Comparison of ENCODE assay signal across 11 cellular contexts in genomic region chr17:78921437-78921971, GRCh38. TPM values are rescaled to one million over a fixed set of nuclear protein-coding genes. Genes with fewer than 3 reads are reported as not detected.
A peak's percentile ranks its signal among the peaks of the same experiment; 100 is the strongest.
DNase-seq lines count a peak whose midpoint lies in the region; ATAC-seq and TF ChIP-seq lines count a peak whose summit lies in the region.
"Had no signal": no experiment of that assay in that cellular context is flagged by ENCODE, and none has a peak within 500 bp of the region (broad histone marks: within the 10 kb centered on the region; RNA-seq: fewer than 3 reads in every experiment).

No MANE protein-coding gene starts in this region.

- no peaks in the 10 kb centered on the region for H3K9me2 ChIP-seq in GM23248 (ENCODE audit: insufficient read depth)

- H3K9ac ChIP-seq in GM23248, result peak overlapping the region; percentile 62

- H3F3A ChIP-seq in GM23248 (ENCODE audit: insufficient read depth), result peaks cover 34% of the 10 kb centered on the region

- no peak overlapping the region for H3K27ac Mint-ChIP-seq in stimulated activated memory B cell treated with anti-CD40 and anti-IgM and Interleukin-4, amounts not matched to agents 10 μg/mL and 1 μg/mL and 100 μg/mL, for 72 hours
- H3K27ac Mint-ChIP-seq: activated naive CD4-positive, alpha-beta T cell treated with anti-CD3 and anti-CD28 coated beads, Interleukin-2, amount 50 U/mL, for 24 hours had no signal

- H3K4me1 ChIP-seq in GM23248 (ENCODE audit: insufficient read depth), result peaks cover 46% of the 10 kb centered on the region

- 6 to 11% methylated on average over 8 of the region's 8 CpGs for WGBS in GM23248 (ENCODE audit: low coverage in 1 of 2, low lambda C conversion rate in 2 of 2, missing lambda C conversion rate in 2 of 2), 2 experiments

- peaks cover 20% of the 10 kb centered on the region for H3K27me3 Mint-ChIP-seq in stimulated activated memory B cell treated with anti-CD40 and anti-IgM and Interleukin-4, amounts not matched to agents 10 μg/mL and 1 μg/mL and 100 μg/mL, for 72 hours
- H3K27me3 Mint-ChIP-seq: activated naive CD4-positive, alpha-beta T cell treated with anti-CD3 and anti-CD28 coated beads, Interleukin-2, amount 50 U/mL, for 24 hours had no signal

- no peaks in the 10 kb centered on the region for H3K9me3 ChIP-seq in GM23248 (ENCODE audit: low read depth)

- H3K4me3 ChIP-seq in GM23248, result peak overlapping the region; percentile 80
- H3K4me3 ChIP-seq in skin epidermis, result no peak overlapping the region

- TF ChIP-seq CTCF in GM20000 (IDR thresholded peaks at IDR 0.05; ENCODE audit: extremely low read depth, missing control alignments), result no peak

- H3K79me2 ChIP-seq in GM23248 (ENCODE audit: insufficient read depth), result peaks cover 82% of the 10 kb centered on the region

- no peak overlapping the region for H2AFZ ChIP-seq in GM23248

- H3K27me3 ChIP-seq in GM23248 (replicated peaks; ENCODE audit: insufficient read depth), result no peaks in the 10 kb centered on the region

- H3K4me1 Mint-ChIP-seq in stimulated activated memory B cell treated with anti-CD40 and anti-IgM and Interleukin-4, amounts not matched to agents 10 μg/mL and 1 μg/mL and 100 μg/mL, for 72 hours, result peaks cover 35% of the 10 kb centered on the region

- DNase-seq in GM23248 (peak; percentile 62), caudate nucleus (lab: John Stamatoyannopoulos, UW) (peak in 51 of 61 donors; percentile 19 to 91 (median 62)), islet precursor cell (peak; percentile 58), NCI-H2227 treated with DMSO at 0.1 percent for 48 hours (lab: John Stamatoyannopoulos, UW) (no peak), GM20000 (ENCODE audit: low spot score) (no peak)
- DNase-seq: foreskin melanocyte, NCI-H1092 treated with DMSO at 0.1 percent for 48 hours had no signal

- H3K36me3 Mint-ChIP-seq in stimulated activated memory B cell treated with anti-CD40 and anti-IgM and Interleukin-4, amounts not matched to agents 10 μg/mL and 1 μg/mL and 100 μg/mL, for 72 hours, result no peaks in the 10 kb centered on the region
- H3K36me3 Mint-ChIP-seq: activated naive CD4-positive, alpha-beta T cell treated with anti-CD3 and anti-CD28 coated beads, Interleukin-2, amount 50 U/mL, for 24 hours had no signal

- peak overlapping the region; percentile 97 for H3K4me2 ChIP-seq in GM23248 (ENCODE audit: unreplicated experiment)

- no peaks in the 10 kb centered on the region; the same call in 1 of the 2 replicates for H4K20me1 ChIP-seq in GM23248 (ENCODE audit: insufficient read depth)

- in situ Hi-C loops in GM23248 (cut with MboI), result no loop called here

- no peaks in the 10 kb centered on the region for H3K9me3 Mint-ChIP-seq in stimulated activated memory B cell treated with anti-CD40 and anti-IgM and Interleukin-4, amounts not matched to agents 10 μg/mL and 1 μg/mL and 100 μg/mL, for 72 hours
- H3K9me3 Mint-ChIP-seq: activated naive CD4-positive, alpha-beta T cell treated with anti-CD3 and anti-CD28 coated beads, Interleukin-2, amount 50 U/mL, for 24 hours had no signal

- H3K36me3 ChIP-seq in GM23248 (ENCODE audit: low read depth), result peaks cover 4% of the 10 kb centered on the region

- no peak overlapping the region for H3K4me3 Mint-ChIP-seq in stimulated activated memory B cell treated with anti-CD40 and anti-IgM and Interleukin-4, amounts not matched to agents 10 μg/mL and 1 μg/mL and 100 μg/mL, for 72 hours
- H3K4me3 Mint-ChIP-seq: activated naive CD4-positive, alpha-beta T cell treated with anti-CD3 and anti-CD28 coated beads, Interleukin-2, amount 50 U/mL, for 24 hours had no signal

- H3K27ac ChIP-seq in GM23248, result peak overlapping the region; percentile 65
- peak overlapping the region; percentile 63 for H3K27ac ChIP-seq in caudate nucleus (ENCODE audit: low read depth, low read length)
- H3K27ac ChIP-seq in skin epidermis, result peak overlapping the region in 16 of 21 experiments; percentile 9 to 91 (median 36)

- no peak for ATAC-seq in stimulated activated memory B cell treated with anti-CD40 and anti-IgM and Interleukin-4, amounts not matched to agents 10 μg/mL and 1 μg/mL and 100 μg/mL, for 72 hours
- no peak for ATAC-seq in GM21723 (IDR thresholded peaks at IDR 0.05; ENCODE audit: unreplicated experiment)

RNA-seq across cellular contexts. Expression of gene TIMP2, which starts 3.7 kb away (rescaled TPM):
- 587 and 620 TPM in 2 replicates for total RNA-seq in GM23248 (2014; rRNA removed; shearing (Covaris generic))
- polyA plus RNA-seq in GM23248 (2016; fragmentation: Nextera tagmentation; extraction: Ambion mirVana), result 102 and 103 TPM in 2 replicates

RNA-seq across cellular contexts. Expression of gene CEP295NL, which starts 18.5 kb away (rescaled TPM):
- 0.11 and 1.0 TPM in 2 replicates for total RNA-seq in GM23248 (2014; rRNA removed; shearing (Covaris generic))
- 0.14 and 0.35 TPM in 2 replicates for polyA plus RNA-seq in GM23248 (2016; fragmentation: Nextera tagmentation; extraction: Ambion mirVana)

RNA-seq across cellular contexts. Expression of gene LGALS3BP, which starts 58.2 kb away (rescaled TPM):
- 8.3 and 8.8 TPM in 2 replicates for total RNA-seq in GM23248 (2014; rRNA removed; shearing (Covaris generic))
- 8.6 and 12.6 TPM in 2 replicates for polyA plus RNA-seq in GM23248 (2016; fragmentation: Nextera tagmentation; extraction: Ambion mirVana)

Comparison
In these comparisons a context has a peak if more than half of its experiments do, and no peak if none do; other contexts are left out.
1. DNase-seq: peak in GM23248 (single experiment), caudate nucleus (51 of 61) and islet precursor cell (single experiment); none in NCI-H2227 treated with DMSO at 0.1 percent for 48 hours (single experiment) and GM20000 (single experiment).
2. Peak in every context shown above with its lines, with median percentiles within 50 percentile points of each other: H3K27ac ChIP-seq.